In genomic region chr22:26482171-26482570, GRCh38 we compare ENCODE assay signal across 1 cellular context.
TF ChIP-seq lines count a peak whose summit lies in the region.

No MANE protein-coding gene starts in this region.

TF ChIP-seq in H1, 55 proteins besides CTCF, POLR2A, EP300 and RAD21:
- TF ChIP-seq CEBPB (IDR thresholded peaks at IDR 0.05; ENCODE audit: low read depth, low read length) (no peak), GTF2F1 (IDR thresholded peaks at IDR 0.05; ENCODE audit: borderline replicate concordance, low read depth, low read length) (no peak), TAF1 (IDR thresholded peaks at IDR 0.05; ENCODE audit: low read depth, low read length) (no peak), EGR1 (IDR thresholded peaks at IDR 0.05; ENCODE audit: borderline replicate concordance, low read depth, low read length) (no peak), ATF3 (IDR thresholded peaks at IDR 0.05; ENCODE audit: insufficient read depth, low read depth, low read length) (no peak), SIN3A (conservative IDR thresholded peaks at IDR 0.05 in 1 of 2, IDR thresholded peaks at IDR 0.05 in 1 of 2; ENCODE audit: low read depth in 1 of 2, low read length in 2 of 2) (no peak), SIX5 (IDR thresholded peaks at IDR 0.05; ENCODE audit: low read depth, low read length) (no peak), FOSL1 (IDR thresholded peaks at IDR 0.05; ENCODE audit: insufficient read depth, low read depth, low read length) (no peak), SP2 (IDR thresholded peaks at IDR 0.05; ENCODE audit: low read length) (no peak)
